ENCODE assay signal across 13 cellular contexts in the genomic region with DNA sequence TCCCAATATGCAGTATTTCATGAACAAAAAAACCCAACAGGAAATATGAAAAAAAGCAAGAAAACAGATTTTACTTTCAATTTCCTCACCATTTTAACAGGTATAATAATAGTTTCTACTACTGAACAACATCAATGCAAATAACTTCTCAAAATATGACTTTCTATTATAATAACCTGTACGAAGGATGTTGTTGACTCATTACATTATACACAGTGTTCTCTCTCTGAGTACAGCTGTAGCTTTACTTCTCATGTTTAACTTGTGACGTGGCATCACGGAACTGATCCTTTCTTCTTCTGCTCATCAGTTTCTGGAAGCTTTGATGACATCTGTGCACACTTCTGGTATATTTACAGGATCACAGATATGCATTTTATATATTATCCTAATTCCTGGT. TPM values are rescaled to one million over a fixed set of nuclear protein-coding genes. Genes with fewer than 3 reads are reported as not detected.
DNase-seq lines count a peak whose midpoint lies in the region; ATAC-seq and FAIRE-seq lines count a peak whose summit lies in the region.
"Had no signal": no experiment of that assay in that cellular context is flagged by ENCODE, and none has a peak within 500 bp of the region (broad histone marks: within the 10 kb centered on the region; RNA-seq: fewer than 3 reads in every experiment).

No MANE protein-coding gene starts in this region.

- H3K27ac Mint-ChIP-seq in activated CD8-positive, alpha-beta memory T cell treated with anti-CD3 and anti-CD28 coated beads, Interleukin-2, amount 10 ng/mL, durations not matched to agents 7 days and 5 days, result peak overlapping the region; percentile 13

- CTCF ChIA-PET in activated CD8-positive, alpha-beta memory T cell treated with anti-CD3 and anti-CD28 coated beads, Interleukin-2, amount 10 ng/mL, durations not matched to agents 7 days and 5 days (lab: Charles Lee), result interaction anchor here (1.2 kb wide), 1 partner anchor 130 kb away, joined by 5 read pairs; a partner anchor contains a TSS

- FAIRE-seq in urothelium cell line (lab: Jason Lieb, UNC), result no peak
- FAIRE-seq: A549, K562 had no signal

- peaks cover 4% of the 10 kb centered on the region for H3K4me1 Mint-ChIP-seq in activated CD8-positive, alpha-beta memory T cell treated with anti-CD3 and anti-CD28 coated beads, Interleukin-2, amount 10 ng/mL, durations not matched to agents 7 days and 5 days

- H3K9me3 Mint-ChIP-seq in activated CD8-positive, alpha-beta memory T cell treated with anti-CD3 and anti-CD28 coated beads, Interleukin-2, amount 10 ng/mL, durations not matched to agents 7 days and 5 days (ENCODE audit: low read depth), result no peaks in the 10 kb centered on the region

- H3K27me3 Mint-ChIP-seq in activated CD8-positive, alpha-beta memory T cell treated with anti-CD3 and anti-CD28 coated beads, Interleukin-2, amount 10 ng/mL, durations not matched to agents 7 days and 5 days, result no peaks in the 10 kb centered on the region

- peak; percentile 41 for DNase-seq in activated CD8-positive, alpha-beta memory T cell treated with anti-CD3 and anti-CD28 coated beads, Interleukin-2, amount 10 ng/mL, durations not matched to agents 7 days and 5 days
- DNase-seq in activated CD8-positive, alpha-beta memory T cell treated with anti-CD3 and anti-CD28 coated beads for 24 hours, result no peak
- DNase-seq in germinal center (ENCODE audit: low spot score) (peak; percentile 91), NCI-H2081 treated with DMSO at 0.1 percent for 48 hours (lab: John Stamatoyannopoulos, UW) (no peak), RPMI8226 (no peak), urothelium cell line (ENCODE audit: low spot score) (no peak)
- DNase-seq: caudate nucleus; NCI-H446; stimulated activated naive CD4-positive, alpha-beta T cell had no signal

- ATAC-seq in activated CD8-positive, alpha-beta memory T cell treated with anti-CD3 and anti-CD28 coated beads, Interleukin-2, amount 10 ng/mL, durations not matched to agents 7 days and 5 days, result peak; percentile 81
- ATAC-seq in GM21526 (IDR thresholded peaks at IDR 0.05; ENCODE audit: low FRiP score, unreplicated experiment) (peak; percentile 93), HG03135 (IDR thresholded peaks at IDR 0.05; ENCODE audit: unreplicated experiment) (peak; percentile 90)
- ATAC-seq: A549, K562 had no signal

- H3K36me3 Mint-ChIP-seq in activated CD8-positive, alpha-beta memory T cell treated with anti-CD3 and anti-CD28 coated beads, Interleukin-2, amount 10 ng/mL, durations not matched to agents 7 days and 5 days, result peaks cover 10% of the 10 kb centered on the region

- H3K4me3 Mint-ChIP-seq in activated CD8-positive, alpha-beta memory T cell treated with anti-CD3 and anti-CD28 coated beads, Interleukin-2, amount 10 ng/mL, durations not matched to agents 7 days and 5 days, result no peak overlapping the region

RNA-seq across cellular contexts. Expression of a gene that starts 40.0 kb away (rescaled TPM):
- total RNA-seq in activated CD8-positive, alpha-beta memory T cell treated with anti-CD3 and anti-CD28 coated beads, Interleukin-2, amount 10 ng/mL, durations not matched to agents 7 days and 5 days, result not detected
- total RNA-seq: K562 had no signal

Comparison
In these comparisons a context has a peak if more than half of its experiments do, and no peak if none do; other contexts are left out.
1. DNase-seq: peak in activated CD8-positive, alpha-beta memory T cell treated with anti-CD3 and anti-CD28 coated beads, Interleukin-2, amount 10 ng/mL, durations not matched to agents 7 days and 5 days (single experiment) and germinal center (single experiment); none in activated CD8-positive, alpha-beta memory T cell treated with anti-CD3 and anti-CD28 coated beads for 24 hours (single experiment), NCI-H2081 treated with DMSO at 0.1 percent for 48 hours (single experiment), RPMI8226 (single experiment) and urothelium cell line (single experiment).
2. Peak in every context shown above with its lines, with median percentiles within 50 percentile points of each other: ATAC-seq.